Comparison of ENCODE assay signal across 8 cellular contexts in genomic region chr19:38656171-38656981, GRCh38. TPM values are rescaled to one million over a fixed set of nuclear protein-coding genes. Genes with fewer than 3 reads are reported as not detected.
DNase-seq lines count a peak whose midpoint lies in the region; ATAC-seq and TF ChIP-seq lines count a peak whose summit lies in the region.

No MANE protein-coding gene starts in this region.

- no peak for TF ChIP-seq CTCF in colonic mucosa (IDR thresholded peaks at IDR 0.05)
- TF ChIP-seq CTCF in neural crest cell (conservative IDR thresholded peaks at IDR 0.05), result no peak
- TF ChIP-seq CTCF in MM.1S (IDR thresholded peaks at IDR 0.05; ENCODE audit: low read length), result no peak

- H3K9ac ChIP-seq in colonic mucosa (ENCODE audit: low read depth in 2 of 2, low read length in 2 of 2) (peak overlapping the region in 1 of 2 donors; percentile 21), MM.1S (ENCODE audit: low read length) (no peak overlapping the region)

- no peak overlapping the region for H2AFZ ChIP-seq in MM.1S (ENCODE audit: low read length)

- H3K79me2 ChIP-seq in MM.1S (ENCODE audit: low read length), result peaks cover 100% of the 10 kb centered on the region

- peaks cover 76% of the 10 kb centered on the region for H3K4me1 Mint-ChIP-seq in neural crest cell

- H3K4me2 ChIP-seq in MM.1S (ENCODE audit: low read depth, low read length), result no peak overlapping the region

- 0 out of 2 replicates have a peak, but pooled peaks cover 5% of the 10 kb centered on the region for H3F3A ChIP-seq in MM.1S (ENCODE audit: insufficient read depth, low read length)

- no peaks in the 10 kb centered on the region for H3K27me3 ChIP-seq in colonic mucosa
- no peaks in the 10 kb centered on the region for H3K27me3 ChIP-seq in MM.1S (replicated peaks; ENCODE audit: insufficient read depth, low read length)
- no peaks in the 10 kb centered on the region for H3K27me3 ChIP-seq in H7 (ENCODE audit: control insufficient read depth, insufficient read depth, low read length)

- no peaks in the 10 kb centered on the region for H3K9me3 Mint-ChIP-seq in neural crest cell

- H3K9me3 ChIP-seq in colonic mucosa (no peaks in the 10 kb centered on the region), MM.1S (replicated peaks; ENCODE audit: insufficient read depth, low read length) (no peaks in the 10 kb centered on the region)

- H3K4me3 ChIP-seq in colonic mucosa (no peak overlapping the region), MM.1S (ENCODE audit: low read length) (no peak overlapping the region), H7 (ENCODE audit: insufficient read depth, low read depth, low read length) (no peak overlapping the region)

- ATAC-seq in HG02973 (IDR thresholded peaks at IDR 0.05; ENCODE audit: unreplicated experiment), result no peak

- H3K27ac ChIP-seq in colonic mucosa, result peak overlapping the region; percentile 95
- no peak overlapping the region for H3K27ac ChIP-seq in MM.1S (ENCODE audit: low read length)

- in situ Hi-C loops in SK-MEL-5 (cut with HindIII; ENCODE audit: low pct_unique_long_range_greater_than_20kb, low sequenced_read_pairs), result no loop called here

- DNase-seq in COLO829 (ENCODE audit: low spot score) (peak; percentile 50), SK-MEL-5 (ENCODE audit: low read depth, low spot score) (peak; percentile 90), colonic mucosa (no peak), neural crest cell (ENCODE audit: low read depth, low spot score) (no peak), MM.1S (no peak), H7 (no peak), NCI-H446 treated with DMSO at 0.1 percent for 48 hours (lab: John Stamatoyannopoulos, UW) (no peak)

- intact Hi-C loops in colonic mucosa (cut with DNase I), result no loop called here

- H3K9me2 ChIP-seq in MM.1S (replicated peaks; ENCODE audit: insufficient read depth, low read length), result no peaks in the 10 kb centered on the region

- peaks cover 51% of the 10 kb centered on the region for H3K4me1 ChIP-seq in colonic mucosa
- peaks cover 16% of the 10 kb centered on the region for H3K4me1 ChIP-seq in MM.1S (ENCODE audit: low read length)

- H3K36me3 ChIP-seq in colonic mucosa (no peaks in the 10 kb centered on the region), MM.1S (replicated peaks; ENCODE audit: insufficient read depth, low read length) (no peaks in the 10 kb centered on the region), H7 (replicated peaks; ENCODE audit: control insufficient read depth, insufficient read depth, low read length) (peaks cover 2% of the 10 kb centered on the region; the same call in 1 of the 2 replicates)

- H4K20me1 ChIP-seq in MM.1S (ENCODE audit: insufficient read depth, low read length), result peaks cover 27% of the 10 kb centered on the region

- H3K4me3 Mint-ChIP-seq in neural crest cell, result peak overlapping the region; percentile 12

- H3K27me3 Mint-ChIP-seq in neural crest cell (ENCODE audit: low read depth), result no peaks in the 10 kb centered on the region

- H3K27ac Mint-ChIP-seq in neural crest cell (ENCODE audit: unreplicated experiment), result peak overlapping the region; percentile 5

- peaks cover 4% of the 10 kb centered on the region for H3K36me3 Mint-ChIP-seq in neural crest cell (ENCODE audit: low read depth)

RNA-seq across cellular contexts. Expression of gene ACTN4, which starts 8.9 kb away (rescaled TPM):
- total RNA-seq in SK-MEL-5 (2014; rRNA removed; shearing (Covaris generic)), result 69.8 and 108 TPM in 2 replicates
- polyA plus RNA-seq in SK-MEL-5 (2015; cell fraction: cytosol; rRNA removed), result 303 and 383 TPM in 2 replicates
- 141 and 199 TPM in 2 replicates for polyA plus RNA-seq in SK-MEL-5 (2015; cell fraction: nucleus; rRNA removed)
- total RNA-seq in colonic mucosa, result 1,000 to 10,000 TPM; 1,019 to 1,060 TPM
- total RNA-seq in neural crest cell, result 324 and 335 TPM in 2 replicates
- total RNA-seq in H7 (2014; rRNA removed; shearing (Covaris generic)), result 163 and 226 TPM in 2 replicates

RNA-seq across cellular contexts. Expression of gene EIF3K, which starts 37.4 kb away (rescaled TPM):
- 257 and 294 TPM in 2 replicates for total RNA-seq in SK-MEL-5 (2014; rRNA removed; shearing (Covaris generic))
- polyA plus RNA-seq in SK-MEL-5 (2015; cell fraction: cytosol; rRNA removed), result 430 and 725 TPM in 2 replicates
- 174 and 195 TPM in 2 replicates for polyA plus RNA-seq in SK-MEL-5 (2015; cell fraction: nucleus; rRNA removed)
- 100 to 1,000 TPM; 367 to 445 TPM for total RNA-seq in colonic mucosa
- 255 TPM in 2 replicates for total RNA-seq in neural crest cell
- total RNA-seq in H7 (2014; rRNA removed; shearing (Covaris generic)), result 408 and 422 TPM in 2 replicates

RNA-seq across cellular contexts. Expression of gene MAP4K1, which starts 38.6 kb away (rescaled TPM):
- total RNA-seq in SK-MEL-5 (2014; rRNA removed; shearing (Covaris generic)), result 0.29 TPM in 1 of 2 replicates, not detected in the other
- 0.11 and 0.29 TPM in 2 replicates for polyA plus RNA-seq in SK-MEL-5 (2015; cell fraction: cytosol; rRNA removed)
- 1.6 and 2.3 TPM in 2 replicates for polyA plus RNA-seq in SK-MEL-5 (2015; cell fraction: nucleus; rRNA removed)
- total RNA-seq in colonic mucosa (1 to 10 TPM; 2.6 to 4.9 TPM), neural crest cell (1.5 and 3.4 TPM in 2 replicates)
- total RNA-seq in H7 (2014; rRNA removed; shearing (Covaris generic)), result 8.2 and 13.7 TPM in 2 replicates

Comparison
In these comparisons a context has a peak if more than half of its experiments do, and no peak if none do; other contexts are left out.
1. DNase-seq: peak in COLO829 (single experiment) and SK-MEL-5 (single experiment); none in colonic mucosa (single experiment), neural crest cell (single experiment), MM.1S (single experiment), H7 (single experiment) and NCI-H446 treated with DMSO at 0.1 percent for 48 hours (single experiment).